ENCODE assay signal across 21 cellular contexts in genomic region chr6:147160593-147160992, GRCh38.
"Had no signal": no experiment of that assay in that cellular context is flagged by ENCODE, and none has a peak within 500 bp of the region (broad histone marks: within the 10 kb centered on the region; RNA-seq: fewer than 3 reads in every experiment).

No MANE protein-coding gene starts in this region.

- H3K27me3 ChIP-seq: MG63, Peyer's patch, SJCRH30 had no signal

- H3K4me1 ChIP-seq: SJCRH30 had no signal

- H3K9me3 ChIP-seq: MG63, Peyer's patch, SJCRH30 had no signal

- ATAC-seq: Right ventricle myocardium inferior, SK-N-SH treated with all-trans-retinoic acid at 6 μM for 48 hours had no signal

- H2AFZ ChIP-seq: PC-9 had no signal

- H3K4me2 ChIP-seq: PC-9 had no signal

- H3K4me3 ChIP-seq: MG63, PC-9, Peyer's patch, SJCRH30 had no signal

- H3K36me3 ChIP-seq: MG63, Peyer's patch, SJCRH30 had no signal

- H3K27ac ChIP-seq: PC-9, Peyer's patch, SJCRH30 had no signal

- DNase-seq: Karpas-422; KG1; MG63; NCI-H1092; NCI-H1105 treated with DMSO at 0.1 percent for 48 hours; NCI-H1417 treated with DMSO at 0.1 percent for 48 hours; NCI-H146; NCI-H1694 treated with DMSO at 0.1 percent for 48 hours; NCI-H1930; NCI-H2081; NCI-H2107; NCI-H2227 treated with DMSO at 0.1 percent for 48 hours; NCI-H524; NCI-H526 treated with DMSO at 0.1 percent for 48 hours; NCI-H748 treated with DMSO at 0.1 percent for 48 hours; NK-92 treated with Interleukin-12 subunit alpha and Interleukin-12 subunit beta, amount 100 ng/mL, for 24 hours; PC-9; Peyer's patch; SJCRH30 had no signal
